9 cellular contexts compared by ENCODE assay signal in the genomic region with DNA sequence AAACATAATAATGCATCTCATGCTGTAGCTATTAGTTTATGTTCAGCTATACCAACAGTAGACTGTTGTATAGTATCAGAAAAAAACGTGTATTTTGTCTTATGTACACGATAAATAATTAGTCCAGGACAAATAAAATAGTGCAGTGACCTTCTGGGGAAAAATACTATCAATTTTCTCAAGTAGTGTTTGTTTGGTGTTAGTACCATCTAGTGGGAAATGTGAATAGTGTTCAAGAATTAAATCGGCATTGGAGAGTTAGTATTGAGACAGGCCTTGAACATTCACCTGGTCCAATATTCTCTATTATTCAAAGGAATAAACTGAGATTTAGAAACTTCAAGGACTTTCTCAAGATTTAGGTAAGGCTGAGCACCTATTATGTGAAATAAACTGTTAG. TPM values are rescaled to one million over a fixed set of nuclear protein-coding genes. Genes with fewer than 3 reads are reported as not detected.
DNase-seq lines count a peak whose midpoint lies in the region; ATAC-seq and TF ChIP-seq lines count a peak whose summit lies in the region.
"Had no signal": no experiment of that assay in that cellular context is flagged by ENCODE, and none has a peak within 500 bp of the region (broad histone marks: within the 10 kb centered on the region; RNA-seq: fewer than 3 reads in every experiment).

No MANE protein-coding gene starts in this region.

- peak; percentile 3 for DNase-seq in NCI-H1694 treated with DMSO at 0.1 percent for 48 hours (lab: John Stamatoyannopoulos, UW)
- no peak for DNase-seq in NCI-H1694 (lab: John Stamatoyannopoulos, UW)
- no peak for DNase-seq in left cardiac atrium
- no peak for DNase-seq in testis
- DNase-seq in activated CD8-positive, alpha-beta memory T cell treated with anti-CD3 and anti-CD28 coated beads, Interleukin-2, amount 50 U/mL, for 48 hours: no peak
- no peak for DNase-seq in occipital lobe (lab: John Stamatoyannopoulos, UW)
- DNase-seq: activated CD4-positive, CD25-positive, alpha-beta regulatory T cell treated with anti-CD3 and anti-CD28 coated beads, Interleukin-2, amount 50 U/mL, for 72 hours had no signal

- H3K36me3 ChIP-seq in testis (ENCODE audit: low read depth, missing control alignments): no peaks in the 10 kb centered on the region

- no peaks in the 10 kb centered on the region for H3K27me3 ChIP-seq in testis

- TF ChIP-seq CTCF in testis (IDR thresholded peaks at IDR 0.05): peak in 2 of 3 experiments; percentile 14 to 29

- H3K4me3 ChIP-seq in testis: no peak overlapping the region

- no peaks in the 10 kb centered on the region for H3K9me3 ChIP-seq in testis

- ATAC-seq in SK-N-SH treated with all-trans-retinoic acid at 6 μM for 48 hours (peak; percentile 88), left cardiac atrium (peak; percentile 47 to 54), GM18861 (IDR thresholded peaks at IDR 0.05; ENCODE audit: unreplicated experiment) (no peak)

- intact Hi-C loops in left cardiac atrium (cut with DNase I) (no loop called here), testis (cut with DNase I; ENCODE audit: low total_unique reads) (no loop called here)

- no peak for TF ChIP-seq POLR2A in testis (IDR thresholded peaks at IDR 0.05)

- H3K27ac ChIP-seq in testis: no peak overlapping the region

- H3K4me1 ChIP-seq in testis: no peaks in the 10 kb centered on the region

- 24 to 28% methylated on average over 3 of the region's 3 CpGs for WGBS in testis, 2 donors

TF ChIP-seq in SK-N-SH treated with all-trans-retinoic acid at 6 μM for 48 hours, 23 proteins besides CTCF, POLR2A, EP300 and RAD21:
- TF ChIP-seq ZNF70 (CRISPR knock-in tag; IDR thresholded peaks at IDR 0.05): no peak
- no peak for TF ChIP-seq TOX (CRISPR knock-in tag; IDR thresholded peaks at IDR 0.05; ENCODE audit: borderline replicate concordance)
- no peak for TF ChIP-seq ZNF565 (CRISPR knock-in tag; conservative IDR thresholded peaks at IDR 0.05; ENCODE audit: low read depth)
- no peak for TF ChIP-seq ISL1 (CRISPR knock-in tag; IDR thresholded peaks at IDR 0.05)
- TF ChIP-seq BACH2 (CRISPR knock-in tag; IDR thresholded peaks at IDR 0.05; ENCODE audit: borderline replicate concordance): no peak
- TF ChIP-seq PPARA (CRISPR knock-in tag; IDR thresholded peaks at IDR 0.05; ENCODE audit: borderline replicate concordance): no peak
- TF ChIP-seq CSDC2 (CRISPR knock-in tag; IDR thresholded peaks at IDR 0.05): no peak
- no peak for TF ChIP-seq CREB5 (CRISPR knock-in tag; IDR thresholded peaks at IDR 0.05; ENCODE audit: low read depth)
- TF ChIP-seq ZNF8 (CRISPR knock-in tag; IDR thresholded peaks at IDR 0.05): no peak
- TF ChIP-seq OSR1 (CRISPR knock-in tag; IDR thresholded peaks at IDR 0.05): no peak
- no peak for TF ChIP-seq SNAI2 (CRISPR knock-in tag; IDR thresholded peaks at IDR 0.05)
- TF ChIP-seq, protein P1, sequence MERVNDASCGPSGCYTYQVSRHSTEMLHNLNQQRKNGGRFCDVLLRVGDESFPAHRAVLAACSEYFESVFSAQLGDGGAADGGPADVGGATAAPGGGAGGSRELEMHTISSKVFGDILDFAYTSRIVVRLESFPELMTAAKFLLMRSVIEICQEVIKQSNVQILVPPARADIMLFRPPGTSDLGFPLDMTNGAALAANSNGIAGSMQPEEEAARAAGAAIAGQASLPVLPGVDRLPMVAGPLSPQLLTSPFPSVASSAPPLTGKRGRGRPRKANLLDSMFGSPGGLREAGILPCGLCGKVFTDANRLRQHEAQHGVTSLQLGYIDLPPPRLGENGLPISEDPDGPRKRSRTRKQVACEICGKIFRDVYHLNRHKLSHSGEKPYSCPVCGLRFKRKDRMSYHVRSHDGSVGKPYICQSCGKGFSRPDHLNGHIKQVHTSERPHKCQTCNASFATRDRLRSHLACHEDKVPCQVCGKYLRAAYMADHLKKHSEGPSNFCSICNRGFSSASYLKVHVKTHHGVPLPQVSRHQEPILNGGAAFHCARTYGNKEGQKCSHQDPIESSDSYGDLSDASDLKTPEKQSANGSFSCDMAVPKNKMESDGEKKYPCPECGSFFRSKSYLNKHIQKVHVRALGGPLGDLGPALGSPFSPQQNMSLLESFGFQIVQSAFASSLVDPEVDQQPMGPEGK (CRISPR knock-in tag; IDR thresholded peaks at IDR 0.05; ENCODE audit: borderline replicate concordance): no peak
- TF ChIP-seq ZFP3 (CRISPR knock-in tag; IDR thresholded peaks at IDR 0.05): no peak
- TF ChIP-seq GLIS3 (CRISPR knock-in tag; IDR thresholded peaks at IDR 0.05): no peak
- TF ChIP-seq CSRNP3 (CRISPR knock-in tag; IDR thresholded peaks at IDR 0.05): no peak

RNA-seq across cellular contexts. Expression of gene OR2A5, which starts 21.7 kb away (rescaled TPM):
- not detected for total RNA-seq in left cardiac atrium
- under 1 TPM; 0.31 to 0.43 TPM for total RNA-seq in testis
- not detected for polyA plus RNA-seq in testis (ENCODE audit: insufficient read depth, low read depth, low replicate concordance)
- total RNA-seq in occipital lobe: not detected

RNA-seq across cellular contexts. Expression of gene OR6B1, which starts 26.9 kb away (rescaled TPM):
- total RNA-seq in left cardiac atrium: not detected
- total RNA-seq in testis: 1 to 10 TPM; 1.4 to 1.8 TPM
- polyA plus RNA-seq in testis (ENCODE audit: insufficient read depth, low read depth, low replicate concordance): 0.53 TPM
- not detected for total RNA-seq in occipital lobe

RNA-seq across cellular contexts. Expression of gene OR2A25, which starts 42.5 kb away (rescaled TPM):
- total RNA-seq in left cardiac atrium (not detected), testis (under 1 TPM in 1 of 2 donors, not detected in 1; 0.19 TPM), occipital lobe (not detected)
- 0.18 TPM for polyA plus RNA-seq in testis (ENCODE audit: insufficient read depth, low read depth, low replicate concordance)

RNA-seq across cellular contexts. Expression of gene OR2A12, which starts 59.0 kb away (rescaled TPM):
- total RNA-seq in left cardiac atrium: not detected
- total RNA-seq in testis: under 1 TPM; 0.06 to 0.39 TPM
- not detected for polyA plus RNA-seq in testis (ENCODE audit: insufficient read depth, low read depth, low replicate concordance)
- not detected for total RNA-seq in occipital lobe
